ENCODE assay signal across 8 cellular contexts in genomic region chr1:109619655-109620395, GRCh38. TPM values are rescaled to one million over a fixed set of nuclear protein-coding genes. Genes with fewer than 3 reads are reported as not detected.
DNase-seq lines count a peak whose midpoint lies in the region; ATAC-seq, FAIRE-seq and TF ChIP-seq lines count a peak whose summit lies in the region.

AMPD2 (plus strand) TSS chr1:109619837; CDS start chr1:109621176, 1,339 bp downstream.

- CTCF ChIA-PET in HepG2 (lab: Yijun Ruan, JAX; ENCODE audit: low intra/inter-chr PET ratio, low total read pairs): no interaction called here

- no peak for TF ChIP-seq EP300 in HepG2 (IDR thresholded peaks at IDR 0.05; ENCODE audit: low read depth in 2 of 2, low read length in 2 of 2)
- TF ChIP-seq EP300 in HepG2 (CRISPR knock-in tag; IDR thresholded peaks at IDR 0.05; ENCODE audit: borderline replicate concordance): no peak

- TF ChIP-seq POLR2A in HepG2 (IDR thresholded peaks at IDR 0.05; ENCODE audit: insufficient read depth in 1 of 2, low read depth in 2 of 2, low read length in 2 of 2): peak; percentile 75 to 85

- H3K27ac ChIP-seq in HepG2 (ENCODE audit: extremely low read length, insufficient read depth, low read length): peak within 1 kb of the TSS; percentile 92

- H3K4me2 ChIP-seq in HepG2 (ENCODE audit: low read depth, low read length): peak within 1 kb of the TSS; percentile 92

- TSS peak; percentile 76 for BruUV-seq in HepG2 (replicated peaks; lab: Mats Ljungman, UMichigan)

- DNase-seq in NCI-H526 (lab: John Stamatoyannopoulos, UW): peak; percentile 26 to 80
- no peak for DNase-seq in NCI-H526 treated with DMSO at 0.1 percent for 48 hours (lab: John Stamatoyannopoulos, UW)
- peak; percentile 51 for DNase-seq in NCI-H2227 treated with DMSO at 0.1 percent for 48 hours (lab: John Stamatoyannopoulos, UW)
- peak; percentile 81 for DNase-seq in activated CD4-positive, alpha-beta T cell treated with anti-CD3 and anti-CD28 coated beads for 48 hours
- peak; percentile 59 for DNase-seq in dedifferentiated amniotic fluid mesenchymal stem cell (ENCODE audit: extremely low spot score)
- DNase-seq in HepG2 (ENCODE audit: low spot score): peak; percentile 69
- DNase-seq in stimulated activated CD4-positive, alpha-beta T cell treated with anti-CD3 and anti-CD28 coated beads, Interleukin-4, amount 100 ng/mL, for 4 hours: peak; percentile 65 to 76

- H2AFZ ChIP-seq in HepG2 (ENCODE audit: low read length): peak within 1 kb of the TSS; percentile 39

- peaks cover 68% of the 10 kb centered on the region for H3K4me1 ChIP-seq in HepG2 (ENCODE audit: insufficient read depth, low read length)

- H3K27me3 ChIP-seq in HepG2 (ENCODE audit: control insufficient read depth in 1 of 2, insufficient read depth in 2 of 2, low read length in 2 of 2): no peaks in the 10 kb centered on the region; a peak in 1 of 5 replicates

- in situ Hi-C loops in HepG2 (cut with HindIII; ENCODE audit: extremely low pct_ligation_motif_present, low pct_unique_long_range_greater_than_20kb): loop anchor here (5.0 kb wide), 1 partner anchor 73 kb away; the partner anchor contains the start of gene GNAI3

- intact Hi-C loops in HepG2 (cut with micrococcal nuclease; ENCODE audit: unreplicated experiment): loop anchor here (1.0 kb wide), 1 partner anchor 72 kb away; the partner anchor contains the start of gene GNAI3

- ATAC-seq in HG02884 (IDR thresholded peaks at IDR 0.05; ENCODE audit: unreplicated experiment): peak; percentile 43
- peak; percentile 58 for ATAC-seq in HepG2

- H4K20me1 ChIP-seq in HepG2 (ENCODE audit: insufficient read depth, low read length): peaks cover 35% of the 10 kb centered on the region

- 3% methylated on average over 8 of the region's 45 CpGs for WGBS in HepG2 (ENCODE audit: low lambda C conversion rate)

- peaks cover 54% of the 10 kb centered on the region for H3K79me2 ChIP-seq in HepG2 (ENCODE audit: insufficient read depth, low read length)

- TF ChIP-seq CTCF in HepG2 (CRISPR knock-in tag; IDR thresholded peaks at IDR 0.05): no peak

- TF ChIP-seq RAD21 in HepG2 (CRISPR knock-in tag; IDR thresholded peaks at IDR 0.05): no peak

- peaks cover 4 to 7% of the 10 kb centered on the region in 2 experiments; a peak in 2 of 5 replicates for H3K36me3 ChIP-seq in HepG2 (replicated peaks in 1 of 2; ENCODE audit: control insufficient read depth in 1 of 2, insufficient read depth in 2 of 2, low read length in 2 of 2)

- H3K9ac ChIP-seq in HepG2 (ENCODE audit: insufficient read depth, low read depth, low read length): peak within 1 kb of the TSS; percentile 87

- POLR2A ChIA-PET in HepG2 (lab: Yijun Ruan, JAX): interaction anchor here (0.8 to 2.7 kb wide), 8 partner anchors 10 to 194 kb away, joined by 3 to 36 read pairs (median 8); partner anchors contain the start of gene GNAI3

- FAIRE-seq in HepG2 (lab: Jason Lieb, UNC): peak; percentile 54

- H3K4me3 ChIP-seq in HepG2 (replicated peaks in 1 of 3; ENCODE audit: insufficient read depth in 1 of 3, low read depth in 2 of 3, low read length in 3 of 3): peak within 1 kb of the TSS; percentile 71 to 89 (median 80)

- no peaks in the 10 kb centered on the region for H3K9me3 ChIP-seq in HepG2 (ENCODE audit: low read length)

TF ChIP-seq in HepG2, 621 proteins besides CTCF, POLR2A, EP300 and RAD21 (continues in another document):
- TF ChIP-seq PATZ1 (CRISPR knock-in tag; IDR thresholded peaks at IDR 0.05) (peak; percentile 20; the same call in 1 of the 2 replicates), POLR2AphosphoS5 (IDR thresholded peaks at IDR 0.05; ENCODE audit: low read depth, low read length) (peak; percentile 76), YEATS2 (CRISPR knock-in tag; IDR thresholded peaks at IDR 0.05; ENCODE audit: borderline replicate concordance) (peak; percentile 22; the same call in 1 of the 2 replicates), ZNF20 (CRISPR knock-in tag; IDR thresholded peaks at IDR 0.05) (no peak), ZNF451 (CRISPR knock-in tag; IDR thresholded peaks at IDR 0.05) (peak; percentile 49; the same call in 1 of the 2 replicates), PAWR (CRISPR knock-in tag; IDR thresholded peaks at IDR 0.05; ENCODE audit: borderline replicate concordance) (no peak), ZNF530 (CRISPR knock-in tag; IDR thresholded peaks at IDR 0.05; ENCODE audit: low read depth) (no peak), TEAD3 (CRISPR knock-in tag; optimal IDR thresholded peaks at IDR 0.05; ENCODE audit: borderline replicate concordance) (peak; percentile 5), KLF12 (CRISPR knock-in tag; IDR thresholded peaks at IDR 0.05; ENCODE audit: borderline replicate concordance) (0 out of 2 replicates have a peak, but pooled peaks have one; percentile 60), CREM (IDR thresholded peaks at IDR 0.05) (no peak), CREM (CRISPR knock-in tag; IDR thresholded peaks at IDR 0.05) (no peak), ZNF790 (CRISPR knock-in tag; IDR thresholded peaks at IDR 0.05; ENCODE audit: borderline replicate concordance) (0 out of 2 replicates have a peak, but pooled peaks have one; percentile 54), SMC3 (IDR thresholded peaks at IDR 0.05; ENCODE audit: low read length) (no peak), SP4 (CRISPR knock-in tag; IDR thresholded peaks at IDR 0.05) (0 out of 2 replicates have a peak, but pooled peaks have one; percentile 43), CHD2 (IDR thresholded peaks at IDR 0.05; ENCODE audit: low read depth, low read length) (peak; percentile 28; the same call in 1 of the 2 replicates), SP1 (IDR thresholded peaks at IDR 0.05) (no peak), SP1 (CRISPR knock-in tag; IDR thresholded peaks at IDR 0.05) (peak; percentile 73), ZNF749 (CRISPR knock-in tag; IDR thresholded peaks at IDR 0.05; ENCODE audit: borderline replicate concordance) (peak; percentile 83; the same call in 1 of the 2 replicates)
- TF ChIP-seq, protein P1, sequence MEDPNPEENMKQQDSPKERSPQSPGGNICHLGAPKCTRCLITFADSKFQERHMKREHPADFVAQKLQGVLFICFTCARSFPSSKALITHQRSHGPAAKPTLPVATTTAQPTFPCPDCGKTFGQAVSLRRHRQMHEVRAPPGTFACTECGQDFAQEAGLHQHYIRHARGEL (CRISPR knock-in tag; IDR thresholded peaks at IDR 0.05): no peak; the same call in 1 of the 2 replicates
- TF ChIP-seq, protein P2, sequence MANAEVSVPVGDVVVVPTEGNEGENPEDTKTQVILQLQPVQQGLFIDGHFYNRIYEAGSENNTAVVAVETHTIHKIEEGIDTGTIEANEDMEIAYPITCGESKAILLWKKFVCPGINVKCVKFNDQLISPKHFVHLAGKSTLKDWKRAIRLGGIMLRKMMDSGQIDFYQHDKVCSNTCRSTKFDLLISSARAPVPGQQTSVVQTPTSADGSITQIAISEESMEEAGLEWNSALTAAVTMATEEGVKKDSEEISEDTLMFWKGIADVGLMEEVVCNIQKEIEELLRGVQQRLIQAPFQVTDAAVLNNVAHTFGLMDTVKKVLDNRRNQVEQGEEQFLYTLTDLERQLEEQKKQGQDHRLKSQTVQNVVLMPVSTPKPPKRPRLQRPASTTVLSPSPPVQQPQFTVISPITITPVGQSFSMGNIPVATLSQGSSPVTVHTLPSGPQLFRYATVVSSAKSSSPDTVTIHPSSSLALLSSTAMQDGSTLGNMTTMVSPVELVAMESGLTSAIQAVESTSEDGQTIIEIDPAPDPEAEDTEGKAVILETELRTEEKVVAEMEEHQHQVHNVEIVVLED (CRISPR knock-in tag; IDR thresholded peaks at IDR 0.05; ENCODE audit: borderline replicate concordance): peak; percentile 11; the same call in 1 of the 2 replicates

RNA-seq across cellular contexts. Expression of gene AMPD2, which starts in this region (rescaled TPM):
- 35.4 and 62.3 TPM in 2 replicates for total RNA-seq in HepG2 (2016; rRNA removed; fragmentation: Illumina TruSeq; extraction: Trizol)
- 20.0 and 20.2 TPM in 2 replicates for total RNA-seq in HepG2 (2016; cell fraction: cytosol; rRNA removed; fragmentation: Illumina TruSeq; extraction: Trizol; ENCODE audit: low read depth)
- 32.6 and 64.7 TPM in 2 replicates for total RNA-seq in HepG2 (2016; cell fraction: insoluble cytoplasmic fraction; rRNA removed; fragmentation: Illumina TruSeq; extraction: Trizol)
- 19.8 and 21.1 TPM in 2 replicates for total RNA-seq in HepG2 (2016; cell fraction: membrane; rRNA removed; fragmentation: Illumina TruSeq; extraction: Trizol)
- 80.0 and 95.3 TPM in 2 replicates for total RNA-seq in HepG2 (2016; cell fraction: nucleus; rRNA removed; fragmentation: Illumina TruSeq; extraction: Trizol)
- polyA plus RNA-seq in HepG2 (2011; rRNA removed): 82.0 and 101 TPM in 2 replicates
- 18.3 and 29.8 TPM in 2 replicates for polyA plus RNA-seq in HepG2 (2011; cell fraction: cytosol; rRNA removed)
- polyA plus RNA-seq in HepG2 (2011; cell fraction: nucleus; rRNA removed): 742 and 904 TPM in 2 replicates
- polyA plus RNA-seq in HepG2 (2012): 61.2 and 88.0 TPM in 2 replicates
- polyA plus RNA-seq in HepG2 (2016; cell fraction: cytosol; fragmentation: Illumina TruSeq; extraction: Trizol; ENCODE audit: low read depth): 4.4 and 5.7 TPM in 2 replicates
- 30.8 and 40.4 TPM in 2 replicates for polyA plus RNA-seq in HepG2 (2016; cell fraction: insoluble cytoplasmic fraction; fragmentation: Illumina TruSeq; extraction: Trizol; ENCODE audit: low read depth)
- polyA plus RNA-seq in HepG2 (2016; cell fraction: membrane; fragmentation: Illumina TruSeq; extraction: Trizol; ENCODE audit: low read depth): 9.8 and 10.4 TPM in 2 replicates
- polyA plus RNA-seq in HepG2 (2016; cell fraction: nucleus; fragmentation: Illumina TruSeq; extraction: Trizol; ENCODE audit: insufficient read depth, low read depth): 212 and 215 TPM in 2 replicates
- 85.1 and 107 TPM in 2 replicates for polyA minus RNA-seq in HepG2 (2011; rRNA and poly(A)+ RNA removed; ENCODE audit: low replicate concordance)
- 18.3 and 23.2 TPM in 2 replicates for polyA minus RNA-seq in HepG2 (2011; cell fraction: cytosol; rRNA and poly(A)+ RNA removed)
- 112 and 125 TPM in 2 replicates for polyA minus RNA-seq in HepG2 (2011; cell fraction: nucleus; rRNA and poly(A)+ RNA removed)
